ENCODE assay signal across 20 cellular contexts in the genomic region with DNA sequence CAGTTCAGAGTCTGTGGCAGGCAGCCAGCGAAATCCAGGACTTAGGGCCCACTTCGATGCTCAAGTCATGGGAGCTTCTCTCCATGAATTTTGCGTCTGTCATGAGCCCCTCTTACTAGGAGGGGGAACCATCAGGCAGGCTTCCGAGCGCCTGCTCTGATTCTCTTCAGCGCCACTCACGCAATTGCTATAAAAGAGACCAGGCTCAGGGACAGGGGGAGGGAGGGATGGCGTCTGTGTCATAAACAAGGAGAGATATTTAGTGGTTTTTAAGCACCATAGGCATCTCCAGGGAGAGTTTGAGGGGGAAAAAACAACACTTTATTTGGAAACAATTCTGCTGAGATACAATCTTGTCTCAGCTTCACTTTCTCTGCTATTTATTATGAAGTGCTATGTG.
DNase-seq lines count a peak whose midpoint lies in the region; ATAC-seq, FAIRE-seq and TF ChIP-seq lines count a peak whose summit lies in the region.
"Had no signal": no experiment of that assay in that cellular context is flagged by ENCODE, and none has a peak within 500 bp of the region (broad histone marks: within the 10 kb centered on the region; RNA-seq: fewer than 3 reads in every experiment).

No MANE protein-coding gene starts in this region.

- H3K27ac ChIP-seq in ACC112 (ENCODE audit: low read depth, low read length): peak overlapping the region; percentile 92; the same call in 1 of the 2 replicates
- peak overlapping the region in 3 of 4 donors; percentile 73 to 90 (median 88) for H3K27ac ChIP-seq in body of pancreas
- H3K27ac ChIP-seq in sigmoid colon: peak overlapping the region in 1 of 4 donors; percentile 42
- H3K27ac ChIP-seq: coronary artery, neutrophil had no signal

- H3K9me3 ChIP-seq in body of pancreas (no peaks in the 10 kb centered on the region), sigmoid colon (no peaks in the 10 kb centered on the region)
- H3K9me3 ChIP-seq: breast epithelium, HAP-1, neutrophil had no signal

- H3K4me3 ChIP-seq in ACC112 (ENCODE audit: low read depth, low read length) (no peak overlapping the region), body of pancreas (no peak overlapping the region), sigmoid colon (no peak overlapping the region)
- H3K4me3 ChIP-seq: breast epithelium, coronary artery, HAP-1 had no signal

- 93 to 98% methylated on average over 8 of the region's 8 CpGs for WGBS in body of pancreas, 2 donors
- WGBS in sigmoid colon, 2 donors: 84 to 85% methylated on average over 8 of the region's 8 CpGs

- DNase-seq in DMS79 treated with DMSO at 0.1 percent for 48 hours (lab: John Stamatoyannopoulos, UW) (peak; percentile 46), body of pancreas (no peak), sigmoid colon (peak; percentile 60), epidermal melanocyte (ENCODE audit: insufficient read length, low spot score) (no peak), NCI-H2196 treated with DMSO at 0.1 percent for 48 hours (lab: John Stamatoyannopoulos, UW; ENCODE audit: unreplicated experiment) (no peak), GM12891 (ENCODE audit: insufficient read length, low spot score) (no peak)
- DNase-seq: activated CD8-positive, alpha-beta memory T cell treated with anti-CD3 and anti-CD28 coated beads, Interleukin-2, amount 50 U/mL, for 48 hours; activated effector memory CD4-positive, alpha-beta T cell treated with Interleukin-2 at 50 U/mL for 16 hours; activated naive CD8-positive, alpha-beta T cell treated with anti-CD3 and anti-CD28 coated beads, Interleukin-2, amount 50 U/mL, for 24 hours; COR-L47; NCI-H1105; NCI-H2107; OCI-M1; T-helper 17 cell had no signal

- ATAC-seq in body of pancreas: no peak
- ATAC-seq: activated naive CD8-positive, alpha-beta T cell treated with anti-CD3 and anti-CD28 coated beads, Interleukin-2, amount 50 U/mL, for 24 hours; T-helper 17 cell had no signal

- no peak for TF ChIP-seq EP300 in sigmoid colon (IDR thresholded peaks at IDR 0.05)

- H3K27me3 ChIP-seq in ACC112 (ENCODE audit: insufficient read depth, low read length) (no peaks in the 10 kb centered on the region), body of pancreas (no peaks in the 10 kb centered on the region), sigmoid colon (no peaks in the 10 kb centered on the region)
- H3K27me3 ChIP-seq: breast epithelium, neutrophil had no signal

- peaks cover 72% of the 10 kb centered on the region for H3K79me2 ChIP-seq in ACC112 (ENCODE audit: control insufficient read depth, insufficient read depth, low read length, unreplicated experiment)

- H3K36me3 ChIP-seq in ACC112 (ENCODE audit: insufficient read depth, low read length) (peaks cover 10% of the 10 kb centered on the region), body of pancreas (replicated peaks in 1 of 2; ENCODE audit: insufficient read depth in 1 of 2, low read depth in 2 of 2) (no peaks in the 10 kb centered on the region), sigmoid colon (no peaks in the 10 kb centered on the region)
- H3K36me3 ChIP-seq: breast epithelium, HAP-1, neutrophil had no signal

- H3K4me1 ChIP-seq in ACC112 (ENCODE audit: control insufficient read depth, insufficient read depth, low read length, unreplicated experiment) (peaks cover 63% of the 10 kb centered on the region), body of pancreas (peaks cover 36% of the 10 kb centered on the region), sigmoid colon (peaks cover 0 to 48% (median 39%) of the 10 kb centered on the region in 4 donors)
- H3K4me1 ChIP-seq: breast epithelium, HAP-1 had no signal

- TF ChIP-seq CTCF in body of pancreas (IDR thresholded peaks at IDR 0.05) (no peak), sigmoid colon (IDR thresholded peaks at IDR 0.05) (no peak)

- intact Hi-C loops in body of pancreas (cut with DNase I) (no loop called here), sigmoid colon (cut with DNase I) (no loop called here)

- TF ChIP-seq POLR2A in body of pancreas (IDR thresholded peaks at IDR 0.05) (no peak), sigmoid colon (IDR thresholded peaks at IDR 0.05) (no peak), GM12891 (IDR thresholded peaks at IDR 0.05; ENCODE audit: low read depth, low read length) (no peak)

- H2AFZ ChIP-seq in ACC112 (ENCODE audit: low read length, unreplicated experiment): no peak overlapping the region

- no peak for FAIRE-seq in GM12891 (lab: Jason Lieb, UNC)
- FAIRE-seq: endometrium had no signal

TF ChIP-seq in GM12891, 5 proteins besides CTCF, POLR2A, EP300 and RAD21:
- TF ChIP-seq POU2F2 (IDR thresholded peaks at IDR 0.05; ENCODE audit: low read depth, low read length) (no peak), TAF1 (IDR thresholded peaks at IDR 0.05; ENCODE audit: low read depth, low read length) (no peak)
TF ChIP-seq in GM12891: peak in this region for 0.

Comparison
In these comparisons a context has a peak if more than half of its experiments do, and no peak if none do; other contexts are left out.
1. DNase-seq: peak in DMS79 treated with DMSO at 0.1 percent for 48 hours (single experiment) and sigmoid colon (single experiment); none in body of pancreas (0 of 4), epidermal melanocyte (single experiment), NCI-H2196 treated with DMSO at 0.1 percent for 48 hours (single experiment) and GM12891 (single experiment).